In genomic region chr3:128278761-128279593, GRCh38 we compare ENCODE assay signal across 10 cellular contexts.
A peak's percentile ranks its signal among the peaks of the same experiment; 100 is the strongest.
DNase-seq lines count a peak whose midpoint lies in the region; ATAC-seq and TF ChIP-seq lines count a peak whose summit lies in the region.
"Had no signal": no experiment of that assay in that cellular context is flagged by ENCODE, and none has a peak within 500 bp of the region (broad histone marks: within the 10 kb centered on the region; RNA-seq: fewer than 3 reads in every experiment).

No MANE protein-coding gene starts in this region.

- intact Hi-C loops in cardiac septum (cut with DNase I): no loop called here
- intact Hi-C loops in psoas muscle (cut with DNase I): no loop called here

- H3K27ac Mint-ChIP-seq in activated CD8-positive, alpha-beta memory T cell treated with anti-CD3 and anti-CD28 coated beads, Interleukin-2, amount 10 ng/mL, durations not matched to agents 7 days and 5 days: no peak overlapping the region
- no peak overlapping the region for H3K27ac Mint-ChIP-seq in activated naive CD4-positive, alpha-beta T cell treated with anti-CD3 and anti-CD28 coated beads, Interleukin-2, amount 10 ng/mL, durations not matched to agents 7 days and 5 days

- CTCF ChIA-PET in activated CD8-positive, alpha-beta memory T cell treated with anti-CD3 and anti-CD28 coated beads, Interleukin-2, amount 10 ng/mL, durations not matched to agents 7 days and 5 days (lab: Charles Lee): interaction anchor here (1.0 kb wide), 1 partner anchor 11 kb away, joined by 3 read pairs; no protein-coding TSS in a partner anchor
- CTCF ChIA-PET in activated naive CD4-positive, alpha-beta T cell treated with anti-CD3 and anti-CD28 coated beads, Interleukin-2, amount 10 ng/mL, durations not matched to agents 7 days and 5 days (lab: Charles Lee): no interaction called here

- H3K27ac ChIP-seq in psoas muscle: no peak overlapping the region
- H3K27ac ChIP-seq: upper lobe of left lung had no signal

- no peaks in the 10 kb centered on the region for H3K36me3 Mint-ChIP-seq in activated CD8-positive, alpha-beta memory T cell treated with anti-CD3 and anti-CD28 coated beads, Interleukin-2, amount 10 ng/mL, durations not matched to agents 7 days and 5 days
- no peaks in the 10 kb centered on the region for H3K36me3 Mint-ChIP-seq in activated naive CD4-positive, alpha-beta T cell treated with anti-CD3 and anti-CD28 coated beads, Interleukin-2, amount 10 ng/mL, durations not matched to agents 7 days and 5 days

- no peaks in the 10 kb centered on the region for H3K9me3 Mint-ChIP-seq in activated CD8-positive, alpha-beta memory T cell treated with anti-CD3 and anti-CD28 coated beads, Interleukin-2, amount 10 ng/mL, durations not matched to agents 7 days and 5 days (ENCODE audit: low read depth)
- H3K9me3 Mint-ChIP-seq in activated naive CD4-positive, alpha-beta T cell treated with anti-CD3 and anti-CD28 coated beads, Interleukin-2, amount 10 ng/mL, durations not matched to agents 7 days and 5 days: no peaks in the 10 kb centered on the region

- H3K4me1 Mint-ChIP-seq in activated CD8-positive, alpha-beta memory T cell treated with anti-CD3 and anti-CD28 coated beads, Interleukin-2, amount 10 ng/mL, durations not matched to agents 7 days and 5 days: peaks cover 5% of the 10 kb centered on the region
- H3K4me1 Mint-ChIP-seq in activated naive CD4-positive, alpha-beta T cell treated with anti-CD3 and anti-CD28 coated beads, Interleukin-2, amount 10 ng/mL, durations not matched to agents 7 days and 5 days: no peaks in the 10 kb centered on the region

- no peaks in the 10 kb centered on the region for H3K36me3 ChIP-seq in psoas muscle (ENCODE audit: insufficient read depth in 1 of 2, low read depth in 1 of 2)
- H3K36me3 ChIP-seq: breast epithelium had no signal

- H3K4me3 ChIP-seq in psoas muscle: no peak overlapping the region
- H3K4me3 ChIP-seq: breast epithelium, upper lobe of left lung had no signal

- 32 to 61% (median 33%) methylated on average over 15 to 17 of the region's 17 CpGs for WGBS in psoas muscle, 3 donors

- H3K4me1 ChIP-seq in psoas muscle: peaks cover 13% of the 10 kb centered on the region

- no peaks in the 10 kb centered on the region for H3K27me3 Mint-ChIP-seq in activated CD8-positive, alpha-beta memory T cell treated with anti-CD3 and anti-CD28 coated beads, Interleukin-2, amount 10 ng/mL, durations not matched to agents 7 days and 5 days
- no peaks in the 10 kb centered on the region for H3K27me3 Mint-ChIP-seq in activated naive CD4-positive, alpha-beta T cell treated with anti-CD3 and anti-CD28 coated beads, Interleukin-2, amount 10 ng/mL, durations not matched to agents 7 days and 5 days

- H3K9me3 ChIP-seq in psoas muscle: no peaks in the 10 kb centered on the region
- H3K9me3 ChIP-seq: breast epithelium, upper lobe of left lung had no signal

- DNase-seq in EL (peak; percentile 91), cardiac septum (ENCODE audit: low spot score) (peak; percentile 72), psoas muscle (peak; percentile 66 to 68), Kasumi-1 (lab: John Stamatoyannopoulos, UW) (no peak), NCI-H1436 treated with DMSO at 0.1 percent for 48 hours (lab: John Stamatoyannopoulos, UW) (no peak)
- peak; percentile 32 for DNase-seq in activated CD8-positive, alpha-beta memory T cell treated with anti-CD3 and anti-CD28 coated beads, Interleukin-2, amount 10 ng/mL, durations not matched to agents 7 days and 5 days
- DNase-seq in activated naive CD4-positive, alpha-beta T cell treated with anti-CD3 and anti-CD28 coated beads, Interleukin-2, amount 10 ng/mL, durations not matched to agents 7 days and 5 days: no peak

- TF ChIP-seq CTCF in psoas muscle (IDR thresholded peaks at IDR 0.05): no peak

- H3K27me3 ChIP-seq in psoas muscle (ENCODE audit: insufficient read depth in 3 of 3, low read length in 2 of 3): no peaks in the 10 kb centered on the region
- H3K27me3 ChIP-seq: breast epithelium, upper lobe of left lung had no signal

- ATAC-seq in activated CD8-positive, alpha-beta memory T cell treated with anti-CD3 and anti-CD28 coated beads, Interleukin-2, amount 10 ng/mL, durations not matched to agents 7 days and 5 days: no peak
- ATAC-seq in psoas muscle (peak; percentile 37 to 60 (median 48)), GM18511 (IDR thresholded peaks at IDR 0.05; ENCODE audit: unreplicated experiment) (no peak)

- H3K4me3 Mint-ChIP-seq in activated CD8-positive, alpha-beta memory T cell treated with anti-CD3 and anti-CD28 coated beads, Interleukin-2, amount 10 ng/mL, durations not matched to agents 7 days and 5 days: no peak overlapping the region
- H3K4me3 Mint-ChIP-seq in activated naive CD4-positive, alpha-beta T cell treated with anti-CD3 and anti-CD28 coated beads, Interleukin-2, amount 10 ng/mL, durations not matched to agents 7 days and 5 days: no peak overlapping the region

Comparison
In these comparisons a context has a peak if more than half of its experiments do, and no peak if none do; other contexts are left out.
1. DNase-seq: peak in EL (single experiment), activated CD8-positive, alpha-beta memory T cell treated with anti-CD3 and anti-CD28 coated beads, Interleukin-2, amount 10 ng/mL, durations not matched to agents 7 days and 5 days (single experiment), cardiac septum (single experiment) and psoas muscle (2 of 2); none in activated naive CD4-positive, alpha-beta T cell treated with anti-CD3 and anti-CD28 coated beads, Interleukin-2, amount 10 ng/mL, durations not matched to agents 7 days and 5 days (single experiment), Kasumi-1 (0 of 2) and NCI-H1436 treated with DMSO at 0.1 percent for 48 hours (single experiment).
2. ATAC-seq: peak in psoas muscle (4 of 4); none in activated CD8-positive, alpha-beta memory T cell treated with anti-CD3 and anti-CD28 coated beads, Interleukin-2, amount 10 ng/mL, durations not matched to agents 7 days and 5 days (single experiment) and GM18511 (single experiment).